In the genomic region with DNA sequence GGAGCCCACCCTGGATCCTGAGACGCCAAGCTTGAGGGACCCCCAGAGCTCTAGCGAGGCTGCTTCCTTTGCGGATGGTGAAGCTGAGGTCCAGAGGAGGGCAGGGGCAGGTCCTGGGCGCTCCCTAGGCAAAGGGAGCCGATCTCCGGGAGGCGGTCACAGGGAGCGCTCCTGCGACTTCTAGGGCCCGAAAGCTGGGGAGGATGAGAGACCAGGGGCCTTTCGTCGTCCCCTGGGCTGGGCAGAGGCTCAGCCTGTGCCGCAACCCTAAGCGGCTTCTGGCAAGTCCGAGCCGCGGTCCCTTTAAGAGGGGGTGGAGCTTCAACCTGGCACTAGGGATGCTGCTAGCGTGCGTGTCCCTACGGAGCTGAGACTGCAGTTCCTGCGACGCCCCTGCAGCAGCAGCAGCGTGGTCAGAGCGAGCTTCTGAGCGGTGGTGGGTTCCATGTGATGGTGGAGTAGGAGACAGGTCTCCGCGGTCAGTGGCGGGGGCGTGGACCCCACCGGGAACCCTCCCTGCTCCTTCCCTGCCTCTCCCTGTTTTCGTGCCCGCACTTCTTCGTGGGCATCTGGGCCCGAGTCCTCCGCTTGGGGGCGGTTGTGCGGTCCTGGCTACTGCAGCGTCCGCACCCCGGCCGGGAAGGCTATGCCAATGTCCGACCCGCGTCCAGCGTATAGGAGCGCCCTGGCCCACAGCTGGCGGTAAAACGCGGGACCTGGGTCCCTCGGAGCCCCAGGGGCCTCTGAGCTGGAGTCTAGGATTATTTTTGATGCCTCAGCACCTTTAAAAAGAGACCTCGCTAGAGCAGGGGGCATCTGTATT, we compare ENCODE assay signal across 8 cellular contexts.
DNase-seq lines count a peak whose midpoint lies in the region; ATAC-seq and TF ChIP-seq lines count a peak whose summit lies in the region.

No MANE protein-coding gene starts in this region.

- intact Hi-C loops in CD8-positive, alpha-beta T cell (cut with DNase I, micrococcal nuclease), result loop anchor here (1.0 to 10.0 kb wide), 3 partner anchors 8 to 955 kb away; partner anchors contain the start of gene GPR148 (in 1 of the 2)
- intact Hi-C loops in mucosa of descending colon (cut with DNase I, micrococcal nuclease), result no loop called here

- H3K36me3 ChIP-seq in CD8-positive, alpha-beta T cell (ENCODE audit: insufficient read depth, low read length), result no peaks in the 10 kb centered on the region
- H3K36me3 ChIP-seq in mucosa of descending colon (ENCODE audit: low read depth), result no peaks in the 10 kb centered on the region

- H3K4me1 Mint-ChIP-seq in CD8-positive, alpha-beta T cell (ENCODE audit: low read depth), result peaks cover 36% of the 10 kb centered on the region

- POLR2A ChIA-PET in CD8-positive, alpha-beta T cell (lab: Charles Lee), result interaction anchor here (0.6 to 1.4 kb wide), 2 partner anchors 9 to 1089 kb away, joined by 3 to 4 read pairs; no protein-coding TSS in a partner anchor

- peaks cover 5% of the 10 kb centered on the region for H3K36me3 Mint-ChIP-seq in CD8-positive, alpha-beta T cell

- CTCF ChIA-PET in CD8-positive, alpha-beta T cell (lab: Charles Lee), result interaction anchor here (2.6 kb wide), 1 partner anchor 10 kb away, joined by 25 read pairs; no protein-coding TSS in a partner anchor

- peak overlapping the region; percentile 87 for H3K4me3 Mint-ChIP-seq in CD8-positive, alpha-beta T cell

- H3K9me3 ChIP-seq in CD8-positive, alpha-beta T cell (ENCODE audit: low read length), result no peaks in the 10 kb centered on the region
- H3K9me3 ChIP-seq in mucosa of descending colon, result no peaks in the 10 kb centered on the region

- H3K9me3 Mint-ChIP-seq in CD8-positive, alpha-beta T cell, result no peaks in the 10 kb centered on the region

- no peak for TF ChIP-seq CTCF in CD8-positive, alpha-beta T cell (IDR thresholded peaks at IDR 0.05)
- TF ChIP-seq CTCF in epithelial cell of esophagus (IDR thresholded peaks at IDR 0.05; ENCODE audit: insufficient read depth, low read depth, low read length, missing control alignments) (peak; percentile 40), mucosa of descending colon (IDR thresholded peaks at IDR 0.05) (no peak)

- H3K4me3 ChIP-seq in CD8-positive, alpha-beta T cell (ENCODE audit: low read depth, low read length), result peak overlapping the region; percentile 74
- H3K4me3 ChIP-seq in epithelial cell of esophagus (ENCODE audit: low read length), result peak overlapping the region; percentile 72
- peak overlapping the region; percentile 14 for H3K4me3 ChIP-seq in mucosa of descending colon

- H3K27ac Mint-ChIP-seq in CD8-positive, alpha-beta T cell, result peak overlapping the region; percentile 67

- DNase-seq in CD8-positive, alpha-beta T cell, result peak; percentile 30 to 82 (median 66)
- DNase-seq in NOMO-1 treated with DMSO at 0.1 percent for 48 hours (lab: John Stamatoyannopoulos, UW; ENCODE audit: unreplicated experiment) (peak; percentile 78), activated T-cell treated with anti-CD3 and anti-CD28 coated beads for 1 hour (ENCODE audit: low read depth) (peak; percentile 57), epithelial cell of esophagus (ENCODE audit: low read depth) (peak; percentile 88), mucosa of descending colon (peak; percentile 80 to 86 (median 83))
- DNase-seq in stimulated activated CD8-positive, alpha-beta memory T cell treated with anti-CD3 and anti-CD28 coated beads, Interleukin-4, amount 100 ng/mL, for 1 hour (ENCODE audit: low read depth in 2 of 2, low spot score in 1 of 2), result peak; percentile 29 to 35

- peaks cover 4% of the 10 kb centered on the region for H3K27me3 Mint-ChIP-seq in CD8-positive, alpha-beta T cell (ENCODE audit: low read depth)

- H3K4me1 ChIP-seq in CD8-positive, alpha-beta T cell (ENCODE audit: insufficient read depth, low read length), result peaks cover 7% of the 10 kb centered on the region
- no peaks in the 10 kb centered on the region for H3K4me1 ChIP-seq in mucosa of descending colon (ENCODE audit: low read depth)

- no peaks in the 10 kb centered on the region for H3K27me3 ChIP-seq in CD8-positive, alpha-beta T cell (ENCODE audit: insufficient read depth, low read length)

- peak; percentile 97 for ATAC-seq in CD8-positive, alpha-beta T cell
- peak; percentile 99 for ATAC-seq in GM19452 (IDR thresholded peaks at IDR 0.05; ENCODE audit: unreplicated experiment)
- ATAC-seq in HG03571 (IDR thresholded peaks at IDR 0.05; ENCODE audit: unreplicated experiment), result peak; percentile 100
- peak; percentile 99 for ATAC-seq in mucosa of descending colon

- H3K27ac ChIP-seq in CD8-positive, alpha-beta T cell (ENCODE audit: low read depth, low read length), result peak overlapping the region; percentile 37

Comparison
In these comparisons a context has a peak if more than half of its experiments do, and no peak if none do; other contexts are left out.
1. Peak in every context shown above with its lines: DNase-seq, ATAC-seq, H3K4me3 ChIP-seq and H3K27ac ChIP-seq.
2. DNase-seq: peak in every context shown above with its lines; median percentile 88 in epithelial cell of esophagus; 83 in mucosa of descending colon; 78 in NOMO-1 treated with DMSO at 0.1 percent for 48 hours; 66 in CD8-positive, alpha-beta T cell; 57 in activated T-cell treated with anti-CD3 and anti-CD28 coated beads for 1 hour; 32 in stimulated activated CD8-positive, alpha-beta memory T cell treated with anti-CD3 and anti-CD28 coated beads, Interleukin-4, amount 100 ng/mL, for 1 hour.
3. H3K4me3 ChIP-seq: peak in every context shown above with its lines; median percentile 74 in CD8-positive, alpha-beta T cell; 72 in epithelial cell of esophagus; 14 in mucosa of descending colon.
4. intact Hi-C loops: an anchor here in CD8-positive, alpha-beta T cell (1.0 to 10.0 kb wide); none called in mucosa of descending colon.